In the genomic region with DNA sequence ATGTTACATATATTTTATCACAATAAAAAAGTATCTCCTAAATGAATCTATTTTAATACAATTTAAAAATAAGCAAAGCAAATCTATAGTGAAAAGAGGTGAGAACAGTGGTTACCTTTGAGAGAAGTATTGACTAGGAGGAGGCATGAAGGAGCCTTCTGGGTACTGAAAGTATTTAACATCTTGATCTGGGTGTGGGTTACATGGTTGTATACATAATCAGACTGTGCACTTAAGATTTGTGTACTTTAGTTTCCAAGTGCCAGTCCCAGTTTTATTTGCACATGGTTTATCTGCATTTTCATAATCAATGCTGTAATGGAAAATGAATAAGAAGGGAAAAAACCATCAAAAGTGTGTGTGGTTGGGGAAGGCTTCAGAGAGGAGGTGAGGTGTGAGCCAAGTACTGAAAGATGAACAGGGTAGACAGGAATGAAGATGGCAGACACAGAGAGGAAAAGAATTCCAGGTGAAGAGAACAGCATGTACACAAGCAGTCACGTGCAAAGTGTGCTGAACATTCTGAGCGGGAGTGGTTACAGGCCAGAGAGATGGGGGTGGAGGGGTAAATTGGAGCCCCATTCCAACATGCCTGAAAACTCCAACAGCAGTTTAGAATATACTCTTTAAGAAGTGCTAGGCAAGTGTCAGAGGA, we compare ENCODE assay signal across 27 cellular contexts.
"Had no signal": no experiment of that assay in that cellular context is flagged by ENCODE, and none has a peak within 500 bp of the region (broad histone marks: within the 10 kb centered on the region; RNA-seq: fewer than 3 reads in every experiment).

No MANE protein-coding gene starts in this region.

- H3K27me3 ChIP-seq: pancreas, tibial nerve, vagina had no signal

- H3K36me3 ChIP-seq: heart left ventricle, pancreas, prostate gland, tibial nerve, vagina had no signal

- H3K4me1 ChIP-seq: heart left ventricle, pancreas, prostate gland, tibial nerve, vagina had no signal

- H3K36me3 Mint-ChIP-seq: immature natural killer cell; mesothelial cell of epicardium; natural killer cell treated with Interleukin-12 subunit alpha and Interleukin-12 subunit beta and Interleukin-15 and Interleukin-18, amount 100 ng/mL, for 72 hours; stimulated activated effector memory CD8-positive, alpha-beta T cell treated with anti-CD3 and anti-CD28 coated beads, Interleukin-12 subunit alpha, Interleukin-12 subunit beta, amount 100 ng/mL, for 72 hours; type B pancreatic cell had no signal

- H3K9me3 Mint-ChIP-seq: immature natural killer cell; naive thymus-derived CD4-positive, alpha-beta T cell; natural killer cell treated with Interleukin-12 subunit alpha and Interleukin-12 subunit beta and Interleukin-15 and Interleukin-18, amount 100 ng/mL, for 72 hours; stimulated activated effector memory CD8-positive, alpha-beta T cell treated with anti-CD3 and anti-CD28 coated beads, Interleukin-12 subunit alpha, Interleukin-12 subunit beta, amount 100 ng/mL, for 72 hours; stimulated activated naive CD8-positive, alpha-beta T cell treated with anti-CD3 and anti-CD28 coated beads, Interleukin-15, Interleukin-2, amounts not matched to agents 100 ng/mL and 50 ng/mL, for 24 hours; type B pancreatic cell had no signal

- H3K4me1 Mint-ChIP-seq: immature natural killer cell, mesothelial cell of epicardium had no signal

- H3K9me3 ChIP-seq: pancreas, prostate gland, tibial nerve, vagina had no signal

- H3K27ac ChIP-seq: heart left ventricle, pancreas, prostate gland, skin epidermis, tibial nerve, vagina had no signal

- H3K4me3 Mint-ChIP-seq: immature natural killer cell; mesothelial cell of epicardium; naive thymus-derived CD4-positive, alpha-beta T cell; natural killer cell treated with Interleukin-12 subunit alpha and Interleukin-12 subunit beta and Interleukin-15 and Interleukin-18, amount 100 ng/mL, for 72 hours; stimulated activated effector memory CD8-positive, alpha-beta T cell treated with anti-CD3 and anti-CD28 coated beads, Interleukin-12 subunit alpha, Interleukin-12 subunit beta, amount 100 ng/mL, for 72 hours; stimulated activated naive CD8-positive, alpha-beta T cell treated with anti-CD3 and anti-CD28 coated beads, Interleukin-15, Interleukin-2, amounts not matched to agents 100 ng/mL and 50 ng/mL, for 24 hours; type B pancreatic cell had no signal

- ATAC-seq: heart left ventricle; naive thymus-derived CD4-positive, alpha-beta T cell; natural killer cell treated with Interleukin-12 subunit alpha and Interleukin-12 subunit beta and Interleukin-15 and Interleukin-18, amount 100 ng/mL, for 72 hours; pancreas; right cardiac atrium; sciatic nerve; stimulated activated effector memory CD8-positive, alpha-beta T cell treated with anti-CD3 and anti-CD28 coated beads, Interleukin-12 subunit alpha, Interleukin-12 subunit beta, amount 100 ng/mL, for 72 hours had no signal

- H3K27ac Mint-ChIP-seq: mesothelial cell of epicardium; naive thymus-derived CD4-positive, alpha-beta T cell; natural killer cell treated with Interleukin-12 subunit alpha and Interleukin-12 subunit beta and Interleukin-15 and Interleukin-18, amount 100 ng/mL, for 72 hours; stimulated activated effector memory CD8-positive, alpha-beta T cell treated with anti-CD3 and anti-CD28 coated beads, Interleukin-12 subunit alpha, Interleukin-12 subunit beta, amount 100 ng/mL, for 72 hours; stimulated activated naive CD8-positive, alpha-beta T cell treated with anti-CD3 and anti-CD28 coated beads, Interleukin-15, Interleukin-2, amounts not matched to agents 100 ng/mL and 50 ng/mL, for 24 hours; type B pancreatic cell had no signal

- H3K4me3 ChIP-seq: heart left ventricle, lung, pancreas, prostate gland, skin epidermis, tibial nerve, vagina had no signal

- H3K27me3 Mint-ChIP-seq: stimulated activated naive CD8-positive, alpha-beta T cell treated with anti-CD3 and anti-CD28 coated beads, Interleukin-15, Interleukin-2, amounts not matched to agents 100 ng/mL and 50 ng/mL, for 24 hours; type B pancreatic cell had no signal

- DNase-seq: heart left ventricle; hypothalamus; immature natural killer cell; kidney; mesendoderm; naive thymus-derived CD4-positive, alpha-beta T cell; pancreas; posterior cingulate gyrus; retina; right cardiac atrium; stimulated activated CD4-positive, alpha-beta T cell treated with anti-CD3 and anti-CD28 coated beads, Interleukin-12 subunit alpha, Interleukin-12 subunit beta, amount 100 ng/mL, for 4 hours; stimulated activated CD4-positive, alpha-beta T cell treated with anti-CD3 and anti-CD28 coated beads, Interleukin-15, amount 100 ng/mL, for 24 hours; stimulated activated CD4-positive, alpha-beta T cell treated with anti-CD3 and anti-CD28 coated beads, Interleukin-2, amount 100 ng/mL, for 24 hours; stimulated activated CD4-positive, alpha-beta T cell treated with anti-CD3 and anti-CD28 coated beads, Interleukin-4, amount 100 ng/mL, for 1 hour; stimulated activated naive CD4-positive, alpha-beta T cell; substantia nigra had no signal
